8 cellular contexts compared by ENCODE assay signal in the genomic region with DNA sequence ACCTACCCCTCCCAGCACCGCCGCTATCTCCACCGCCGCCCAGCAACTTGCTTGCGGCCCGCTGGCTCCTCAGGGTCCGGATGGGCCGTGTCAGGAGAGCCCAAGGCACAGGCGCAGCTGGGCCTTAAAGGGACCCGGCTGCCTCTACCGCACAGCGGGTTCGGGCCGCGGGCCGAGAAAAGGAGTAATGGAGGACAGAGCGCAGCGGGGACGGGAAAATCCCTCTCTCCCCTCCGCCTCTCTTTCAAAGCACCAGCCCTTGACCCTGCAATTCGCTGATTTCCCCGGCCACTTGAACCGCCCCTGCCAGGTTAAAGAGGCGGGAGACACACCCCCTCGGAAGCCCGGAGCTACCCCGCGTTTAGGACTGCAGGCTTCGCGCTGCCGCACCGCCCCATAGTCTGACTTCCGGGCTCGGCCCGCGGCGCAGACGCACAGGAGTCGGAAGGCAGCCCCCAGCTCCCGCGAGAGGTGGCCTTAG.
A peak's percentile ranks its signal among the peaks of the same experiment; 100 is the strongest.
DNase-seq lines count a peak whose midpoint lies in the region; ATAC-seq and TF ChIP-seq lines count a peak whose summit lies in the region.
"Not testable (repeated sequence)": the region's sequence is repeated elsewhere in the genome, so short reads cannot be mapped to it uniquely, and the experiment has no call there.

NBPF11 (minus strand) TSS at position 371 of the 481 bp plus-strand sequence. CDS start 25,278 bp downstream, outside the sequence.

- H3K4me3 ChIP-seq in AG04449 (ENCODE audit: low read depth, low read length) = peak within 1 kb of the TSS; percentile 63

- H3K36me3 Mint-ChIP-seq in central memory CD8-positive, alpha-beta T cell (ENCODE audit: insufficient read depth) = not testable (repeated sequence)

- CTCF ChIA-PET in AG04449 (lab: Yijun Ruan, JAX) = not testable (repeated sequence)

- H3K27me3 Mint-ChIP-seq in central memory CD8-positive, alpha-beta T cell = peaks cover 13% of the 10 kb centered on the region

- ATAC-seq in GM19351 (IDR thresholded peaks at IDR 0.05; ENCODE audit: unreplicated experiment) (peak; percentile 78), HG03439 (IDR thresholded peaks at IDR 0.05; ENCODE audit: unreplicated experiment) (peak; percentile 88)
- ATAC-seq in central memory CD8-positive, alpha-beta T cell (replicated peaks; ENCODE audit: extremely low read depth, poor library complexity, severe bottlenecking) = peak; percentile 92

- H3K27ac Mint-ChIP-seq in central memory CD8-positive, alpha-beta T cell (ENCODE audit: low read depth) = peak within 1 kb of the TSS; percentile 94

- not testable (repeated sequence) for TF ChIP-seq CTCF in AG04449 (IDR thresholded peaks at IDR 0.05; ENCODE audit: insufficient read depth, low read length, missing control alignments)

- H3K4me3 Mint-ChIP-seq in central memory CD8-positive, alpha-beta T cell = peak within 1 kb of the TSS; percentile 98

- DNase-seq in AG04449 (ENCODE audit: low read depth, low spot score) (peak; percentile 4), NCI-H524 treated with DMSO at 0.1 percent for 48 hours (lab: John Stamatoyannopoulos, UW) (peak; percentile 33), kidney tubule cell (ENCODE audit: low spot score) (peak; percentile 89)
- DNase-seq in activated CD4-positive, alpha-beta T cell treated with anti-CD3 and anti-CD28 coated beads for 1 hour = peak; percentile 74
- DNase-seq in central memory CD8-positive, alpha-beta T cell (ENCODE audit: low spot score in 2 of 2) = peak; percentile 62 to 64
- peak; percentile 77 for DNase-seq in stimulated activated CD4-positive, alpha-beta T cell treated with anti-CD3 and anti-CD28 coated beads, Interleukin-12 subunit alpha, Interleukin-12 subunit beta, amount 100 ng/mL, for 4 hours

- POLR2A ChIA-PET in AG04449 (lab: Yijun Ruan, JAX) = interaction anchor here (0.7 kb wide), 1 partner anchor 136 kb away, joined by 3 read pairs; no protein-coding TSS in a partner anchor

- not testable (repeated sequence) for H3K9me3 Mint-ChIP-seq in central memory CD8-positive, alpha-beta T cell

- not testable (repeated sequence) for H3K4me1 Mint-ChIP-seq in central memory CD8-positive, alpha-beta T cell

Comparison
In these comparisons a context has a peak if more than half of its experiments do, and no peak if none do; other contexts are left out.
1. Peak in every context shown above with its lines: DNase-seq, ATAC-seq and H3K4me3 ChIP-seq.
2. DNase-seq: peak in every context shown above with its lines; median percentile 89 in kidney tubule cell; 77 in stimulated activated CD4-positive, alpha-beta T cell treated with anti-CD3 and anti-CD28 coated beads, Interleukin-12 subunit alpha, Interleukin-12 subunit beta, amount 100 ng/mL, for 4 hours; 74 in activated CD4-positive, alpha-beta T cell treated with anti-CD3 and anti-CD28 coated beads for 1 hour; 63 in central memory CD8-positive, alpha-beta T cell; 33 in NCI-H524 treated with DMSO at 0.1 percent for 48 hours; 4 in AG04449.